ENCODE assay signal across 9 cellular contexts in the genomic region with DNA sequence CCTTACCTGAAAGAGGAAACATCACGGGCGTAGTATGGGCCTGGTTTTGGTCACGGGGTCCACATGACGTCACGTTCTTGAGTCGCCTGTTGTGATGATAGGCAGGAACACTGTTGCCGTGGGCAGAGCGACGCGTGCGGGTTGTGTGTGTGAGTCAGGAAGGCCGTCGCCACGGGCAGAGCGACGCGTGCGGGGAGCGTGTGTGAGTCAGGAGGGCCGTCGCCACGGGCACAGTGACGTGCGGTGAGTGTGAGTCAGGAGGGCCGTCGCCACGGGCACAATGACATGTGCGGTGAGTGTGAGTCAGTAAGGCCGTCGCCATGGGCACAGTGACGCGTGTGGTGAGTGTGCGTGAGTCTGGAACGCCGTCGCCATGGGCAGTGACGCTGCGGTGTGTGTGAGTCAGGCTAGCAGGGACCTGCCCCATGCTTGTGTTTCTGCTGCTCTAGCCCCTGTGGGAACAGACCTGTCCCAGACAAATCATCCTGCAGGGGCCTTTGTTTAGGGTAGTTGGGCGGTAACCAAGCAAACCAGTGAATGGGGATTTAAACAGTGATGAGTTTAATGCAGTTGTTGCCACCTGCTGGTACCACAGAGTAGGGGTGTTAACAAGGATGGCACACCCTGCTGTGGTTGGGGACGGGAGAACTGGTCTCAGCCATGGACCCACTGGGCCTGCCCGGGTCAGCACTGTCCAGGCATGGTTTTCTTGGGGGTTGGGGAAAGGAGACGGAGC. TPM values are rescaled to one million over a fixed set of nuclear protein-coding genes. Genes with fewer than 3 reads are reported as not detected.
A peak's percentile ranks its signal among the peaks of the same experiment; 100 is the strongest.
DNase-seq lines count a peak whose midpoint lies in the region; ATAC-seq and TF ChIP-seq lines count a peak whose summit lies in the region.
"Had no signal": no experiment of that assay in that cellular context is flagged by ENCODE, and none has a peak within 500 bp of the region (broad histone marks: within the 10 kb centered on the region; RNA-seq: fewer than 3 reads in every experiment).

No MANE protein-coding gene starts in this region.

- no peaks in the 10 kb centered on the region for H3K9me2 ChIP-seq in Loucy (replicated peaks; ENCODE audit: low read depth, low read length)

- H4K20me1 ChIP-seq in Loucy (ENCODE audit: insufficient read depth, low read length, poor library complexity, severe bottlenecking): no peaks in the 10 kb centered on the region

- no peak overlapping the region for H2AFZ ChIP-seq in Loucy (ENCODE audit: low read length)

- peaks cover 38% of the 10 kb centered on the region; the same call in 1 of the 2 replicates for H3K36me3 ChIP-seq in Loucy (ENCODE audit: insufficient read depth, low read length)

- no peak overlapping the region for H3K9ac ChIP-seq in Loucy (ENCODE audit: low read depth, low read length, poor library complexity, severe bottlenecking)

- H3K9me3 Mint-ChIP-seq in activated CD4-positive, alpha-beta memory T cell treated with anti-CD3 and anti-CD28 coated beads for 36 hours: no peaks in the 10 kb centered on the region
- H3K9me3 Mint-ChIP-seq in mesothelial cell of epicardium: no peaks in the 10 kb centered on the region

- no peaks in the 10 kb centered on the region for H3K79me2 ChIP-seq in Loucy (ENCODE audit: insufficient read depth, low read length)

- H3K4me1 Mint-ChIP-seq in activated CD4-positive, alpha-beta memory T cell treated with anti-CD3 and anti-CD28 coated beads for 36 hours (ENCODE audit: low read depth): peaks cover 13% of the 10 kb centered on the region
- no peaks in the 10 kb centered on the region for H3K4me1 Mint-ChIP-seq in mesothelial cell of epicardium

- no peaks in the 10 kb centered on the region for H3K4me1 ChIP-seq in Loucy (ENCODE audit: insufficient read depth, low read length, poor library complexity, severe bottlenecking)
- H3K4me1 ChIP-seq: heart right ventricle had no signal

- POLR2A ChIA-PET in activated CD4-positive, alpha-beta memory T cell treated with anti-CD3 and anti-CD28 coated beads for 36 hours (lab: Charles Lee): no interaction called here

- no peaks in the 10 kb centered on the region for H3F3A ChIP-seq in Loucy (ENCODE audit: low read depth)

- no peak for ATAC-seq in HG03175 (IDR thresholded peaks at IDR 0.05; ENCODE audit: unreplicated experiment)

- H3K27me3 Mint-ChIP-seq in activated CD4-positive, alpha-beta memory T cell treated with anti-CD3 and anti-CD28 coated beads for 36 hours: no peaks in the 10 kb centered on the region
- H3K27me3 Mint-ChIP-seq in mesothelial cell of epicardium (ENCODE audit: low read depth): no peaks in the 10 kb centered on the region

- peak; percentile 87 for DNase-seq in AG09309 (ENCODE audit: low read depth)
- DNase-seq in activated CD4-positive, alpha-beta memory T cell treated with anti-CD3 and anti-CD28 coated beads for 36 hours: peak; percentile 88
- peak; percentile 29 to 53 for DNase-seq in erythroblast (lab: John Stamatoyannopoulos, UW)
- peak; percentile 41 to 48 for DNase-seq in stimulated activated CD4-positive, alpha-beta T cell treated with anti-CD3 and anti-CD28 coated beads, Interleukin-15, amount 100 ng/mL, for 1 hour (ENCODE audit: low read depth in 1 of 2, low spot score in 1 of 2)
- DNase-seq in mesothelial cell of epicardium (ENCODE audit: low spot score in 2 of 2, unreplicated experiment in 2 of 2): no peak
- DNase-seq in NK-92 treated with Interleukin-12 subunit alpha and Interleukin-12 subunit beta, amount 100 ng/mL, for 24 hours (lab: John Stamatoyannopoulos, UW): no peak
- DNase-seq: heart right ventricle had no signal

- CTCF ChIA-PET in activated CD4-positive, alpha-beta memory T cell treated with anti-CD3 and anti-CD28 coated beads for 36 hours (lab: Charles Lee): interaction anchor here (0.8 kb wide), 1 partner anchor 9 kb away, joined by 3 read pairs; no protein-coding TSS in a partner anchor

- H3K27me3 ChIP-seq in Loucy (ENCODE audit: insufficient read depth, low read length, poor library complexity, severe bottlenecking): no peaks in the 10 kb centered on the region
- H3K27me3 ChIP-seq: heart right ventricle had no signal

- H3K4me3 Mint-ChIP-seq in activated CD4-positive, alpha-beta memory T cell treated with anti-CD3 and anti-CD28 coated beads for 36 hours: no peak overlapping the region
- H3K4me3 Mint-ChIP-seq in mesothelial cell of epicardium: no peak overlapping the region

- peak overlapping the region; percentile 75 for H3K27ac Mint-ChIP-seq in activated CD4-positive, alpha-beta memory T cell treated with anti-CD3 and anti-CD28 coated beads for 36 hours
- no peak overlapping the region for H3K27ac Mint-ChIP-seq in mesothelial cell of epicardium

- H3K4me2 ChIP-seq in Loucy (ENCODE audit: low read depth, low read length, poor library complexity, severe bottlenecking): no peak overlapping the region

- TF ChIP-seq CTCF in AG09309 (IDR thresholded peaks at IDR 0.05; ENCODE audit: control insufficient read depth, insufficient read depth, low read depth, low read length, missing control alignments) (peak; percentile 33), Loucy (conservative IDR thresholded peaks at IDR 0.05; ENCODE audit: low read length) (peak; percentile 50), mesothelial cell of epicardium (IDR thresholded peaks at IDR 0.05; ENCODE audit: unreplicated experiment) (no peak)

- peaks cover 41% of the 10 kb centered on the region for H3K36me3 Mint-ChIP-seq in activated CD4-positive, alpha-beta memory T cell treated with anti-CD3 and anti-CD28 coated beads for 36 hours
- H3K36me3 Mint-ChIP-seq in mesothelial cell of epicardium: peaks cover 9% of the 10 kb centered on the region

- intact Hi-C loops in activated CD4-positive, alpha-beta memory T cell treated with anti-CD3 and anti-CD28 coated beads for 36 hours (cut with micrococcal nuclease): loop anchor here (1.0 kb wide), 1 partner anchor 45 kb away; no protein-coding TSS in a partner anchor

- H3K9me3 ChIP-seq in Loucy (ENCODE audit: insufficient read depth, low read depth, low read length): no peaks in the 10 kb centered on the region
- H3K9me3 ChIP-seq: heart right ventricle had no signal

- no peak overlapping the region for H3K4me3 ChIP-seq in AG09309 (ENCODE audit: control insufficient read depth, low read depth, low read length)
- H3K4me3 ChIP-seq in Loucy (ENCODE audit: low read length, poor library complexity, severe bottlenecking): no peak overlapping the region
- H3K4me3 ChIP-seq: heart right ventricle had no signal

- TF ChIP-seq POLR2A in erythroblast (IDR thresholded peaks at IDR 0.05; ENCODE audit: low read length): no peak

RNA-seq across cellular contexts. Expression of gene TRIP13, which starts 19.8 kb away (rescaled TPM):
- 10 to 100 TPM; 32.4 to 33.9 TPM for total RNA-seq in activated CD4-positive, alpha-beta memory T cell treated with anti-CD3 and anti-CD28 coated beads for 36 hours
- total RNA-seq in mesothelial cell of epicardium: 9.8 to 10.5 TPM (median 9.9 TPM) in 3 replicates

RNA-seq across cellular contexts. Expression of gene BRD9, which starts 19.9 kb away (rescaled TPM):
- 10 to 100 TPM; 43.1 to 50.7 TPM for total RNA-seq in activated CD4-positive, alpha-beta memory T cell treated with anti-CD3 and anti-CD28 coated beads for 36 hours
- total RNA-seq in mesothelial cell of epicardium: 58.9 to 60.5 TPM (median 59.3 TPM) in 3 replicates

Comparison
In these comparisons a context has a peak if more than half of its experiments do, and no peak if none do; other contexts are left out.
1. DNase-seq: peak in AG09309 (single experiment), activated CD4-positive, alpha-beta memory T cell treated with anti-CD3 and anti-CD28 coated beads for 36 hours (single experiment), erythroblast (2 of 2) and stimulated activated CD4-positive, alpha-beta T cell treated with anti-CD3 and anti-CD28 coated beads, Interleukin-15, amount 100 ng/mL, for 1 hour (2 of 2); none in mesothelial cell of epicardium (0 of 2) and NK-92 treated with Interleukin-12 subunit alpha and Interleukin-12 subunit beta, amount 100 ng/mL, for 24 hours (single experiment).